9 cellular contexts compared by ENCODE assay signal in genomic region chr11:61295596-61295926, GRCh38. TPM values are rescaled to one million over a fixed set of nuclear protein-coding genes. Genes with fewer than 3 reads are reported as not detected.
DNase-seq lines count a peak whose midpoint lies in the region; ATAC-seq, FAIRE-seq and TF ChIP-seq lines count a peak whose summit lies in the region.
"Had no signal": no experiment of that assay in that cellular context is flagged by ENCODE, and none has a peak within 500 bp of the region (broad histone marks: within the 10 kb centered on the region; RNA-seq: fewer than 3 reads in every experiment).

No MANE protein-coding gene starts in this region.

- peak overlapping the region; percentile 50 for H3K4me3 Mint-ChIP-seq in activated CD4-positive, alpha-beta T cell treated with anti-CD3 and anti-CD28 coated beads, Interleukin-2, amount 10 ng/mL, durations not matched to agents 7 days and 5 days
- peak overlapping the region; percentile 73 for H3K4me3 Mint-ChIP-seq in activated naive CD8-positive, alpha-beta T cell

- peak overlapping the region; percentile 67 to 88 (median 83) for H3K4me3 ChIP-seq in HepG2 (replicated peaks in 1 of 3; ENCODE audit: insufficient read depth in 1 of 3, low read depth in 2 of 3, low read length in 3 of 3)
- peak overlapping the region; percentile 84 for H3K4me3 ChIP-seq in thymus (ENCODE audit: low read length)

- intact Hi-C loops in HepG2 (cut with micrococcal nuclease; ENCODE audit: unreplicated experiment): no loop called here

- peaks cover 45% of the 10 kb centered on the region for H3K79me2 ChIP-seq in HepG2 (ENCODE audit: insufficient read depth, low read length)

- TF ChIP-seq EP300 in HepG2 (IDR thresholded peaks at IDR 0.05; ENCODE audit: low read depth in 2 of 2, low read length in 2 of 2) (no peak), HepG2 (CRISPR knock-in tag; IDR thresholded peaks at IDR 0.05; ENCODE audit: borderline replicate concordance) (no peak)

- no peak for TF ChIP-seq RAD21 in HepG2 (CRISPR knock-in tag; IDR thresholded peaks at IDR 0.05)

- H3K9me3 ChIP-seq in HepG2 (ENCODE audit: low read length) (no peaks in the 10 kb centered on the region), thymus (ENCODE audit: control insufficient read depth) (no peaks in the 10 kb centered on the region)

- peak overlapping the region; percentile 94 for H3K27ac ChIP-seq in HepG2 (ENCODE audit: extremely low read length, insufficient read depth, low read length)
- H3K27ac ChIP-seq in thymus (ENCODE audit: low read depth): peak overlapping the region; percentile 62

- H3K4me1 ChIP-seq in HepG2 (ENCODE audit: insufficient read depth, low read length): peaks cover 74% of the 10 kb centered on the region
- H3K4me1 ChIP-seq in thymus (ENCODE audit: control insufficient read depth, insufficient read depth, low read length): peaks cover 10% of the 10 kb centered on the region

- peaks cover 29% of the 10 kb centered on the region for H3K36me3 Mint-ChIP-seq in activated CD4-positive, alpha-beta T cell treated with anti-CD3 and anti-CD28 coated beads, Interleukin-2, amount 10 ng/mL, durations not matched to agents 7 days and 5 days (ENCODE audit: low read depth)
- peaks cover 16% of the 10 kb centered on the region for H3K36me3 Mint-ChIP-seq in activated naive CD8-positive, alpha-beta T cell

- no peak for DNase-seq in activated CD4-positive, alpha-beta T cell treated with anti-CD3 and anti-CD28 coated beads, Interleukin-2, amount 10 ng/mL, durations not matched to agents 7 days and 5 days
- no peak for DNase-seq in activated CD4-positive, alpha-beta T cell treated with anti-CD3 and anti-CD28 coated beads for 1 hour
- DNase-seq in HepG2 (ENCODE audit: low spot score): no peak
- DNase-seq in RPMI8226: no peak
- DNase-seq in NCI-H2029 treated with DMSO at 0.1 percent for 48 hours (lab: John Stamatoyannopoulos, UW): no peak

- POLR2A ChIA-PET in activated CD4-positive, alpha-beta T cell treated with anti-CD3 and anti-CD28 coated beads, Interleukin-2, amount 10 ng/mL, durations not matched to agents 7 days and 5 days (lab: Charles Lee): no interaction called here
- POLR2A ChIA-PET in HepG2 (lab: Yijun Ruan, JAX): interaction anchor here (0.8 to 2.3 kb wide), 4 partner anchors 13 to 134 kb away, joined by 3 to 8 read pairs (median 3); partner anchors contain the start of genes CPSF7 and SDHAF2

- WGBS in HepG2 (ENCODE audit: low lambda C conversion rate): 64% methylated on average over 3 of the region's 12 CpGs
- WGBS in thymus: 48% methylated on average over 12 of the region's 12 CpGs

- TF ChIP-seq CTCF in HepG2 (CRISPR knock-in tag; IDR thresholded peaks at IDR 0.05): no peak

- H3K27me3 ChIP-seq in HepG2 (ENCODE audit: control insufficient read depth in 1 of 2, insufficient read depth in 2 of 2, low read length in 2 of 2): no peaks in the 10 kb centered on the region; a peak in 1 of 5 replicates
- H3K27me3 ChIP-seq in thymus (ENCODE audit: control insufficient read depth, insufficient read depth): no peaks in the 10 kb centered on the region

- H3K36me3 ChIP-seq in HepG2 (replicated peaks in 1 of 2; ENCODE audit: control insufficient read depth in 1 of 2, insufficient read depth in 2 of 2, low read length in 2 of 2): peaks cover 18 to 39% of the 10 kb centered on the region in 2 experiments; a peak in 4 of 5 replicates
- H3K36me3 ChIP-seq in thymus (ENCODE audit: control insufficient read depth, insufficient read depth): peaks cover 27% of the 10 kb centered on the region

- peak overlapping the region; percentile 93 for H3K4me2 ChIP-seq in HepG2 (ENCODE audit: low read depth, low read length)

- BruUV-seq in HepG2 (replicated peaks; lab: Mats Ljungman, UMichigan): TSS peak; percentile 81

- no peak overlapping the region for H3K27ac Mint-ChIP-seq in activated CD4-positive, alpha-beta T cell treated with anti-CD3 and anti-CD28 coated beads, Interleukin-2, amount 10 ng/mL, durations not matched to agents 7 days and 5 days
- no peak overlapping the region for H3K27ac Mint-ChIP-seq in activated naive CD8-positive, alpha-beta T cell

- no peak overlapping the region for H2AFZ ChIP-seq in HepG2 (ENCODE audit: low read length)

- H4K20me1 ChIP-seq in HepG2 (ENCODE audit: insufficient read depth, low read length): peaks cover 20% of the 10 kb centered on the region

- H3K9me3 Mint-ChIP-seq in activated CD4-positive, alpha-beta T cell treated with anti-CD3 and anti-CD28 coated beads, Interleukin-2, amount 10 ng/mL, durations not matched to agents 7 days and 5 days: no peaks in the 10 kb centered on the region
- H3K9me3 Mint-ChIP-seq in activated naive CD8-positive, alpha-beta T cell (ENCODE audit: low read depth): no peaks in the 10 kb centered on the region

- ATAC-seq in HepG2 (peak; percentile 15), HG02798 (IDR thresholded peaks at IDR 0.05; ENCODE audit: poor library complexity, unreplicated experiment) (no peak)

- peak overlapping the region; percentile 91 for H3K9ac ChIP-seq in HepG2 (ENCODE audit: insufficient read depth, low read depth, low read length)

- TF ChIP-seq POLR2A in HepG2 (IDR thresholded peaks at IDR 0.05; ENCODE audit: insufficient read depth in 1 of 2, low read depth in 2 of 2, low read length in 2 of 2): no peak

- H3K27me3 Mint-ChIP-seq in activated CD4-positive, alpha-beta T cell treated with anti-CD3 and anti-CD28 coated beads, Interleukin-2, amount 10 ng/mL, durations not matched to agents 7 days and 5 days: peaks cover 14% of the 10 kb centered on the region
- peaks cover 4% of the 10 kb centered on the region for H3K27me3 Mint-ChIP-seq in activated naive CD8-positive, alpha-beta T cell

- CTCF ChIA-PET in activated CD4-positive, alpha-beta T cell treated with anti-CD3 and anti-CD28 coated beads, Interleukin-2, amount 10 ng/mL, durations not matched to agents 7 days and 5 days (lab: Charles Lee): interaction anchor here (2.0 kb wide), 1 partner anchor 18 kb away, joined by 8 read pairs; no protein-coding TSS in a partner anchor
- CTCF ChIA-PET in HepG2 (lab: Yijun Ruan, JAX; ENCODE audit: low intra/inter-chr PET ratio, low total read pairs): no interaction called here

- FAIRE-seq in HepG2 (lab: Jason Lieb, UNC): no peak

- H3K4me1 Mint-ChIP-seq in activated CD4-positive, alpha-beta T cell treated with anti-CD3 and anti-CD28 coated beads, Interleukin-2, amount 10 ng/mL, durations not matched to agents 7 days and 5 days: peaks cover 39% of the 10 kb centered on the region
- peaks cover 46% of the 10 kb centered on the region for H3K4me1 Mint-ChIP-seq in activated naive CD8-positive, alpha-beta T cell (ENCODE audit: low read depth)

- in situ Hi-C loops in HepG2 (cut with HindIII; ENCODE audit: extremely low pct_ligation_motif_present, low pct_unique_long_range_greater_than_20kb): no loop called here

RNA-seq across cellular contexts. Expression of gene VWCE, which starts 0.4 kb away (rescaled TPM):
- 1 to 10 TPM; 1.6 to 1.7 TPM for total RNA-seq in activated CD4-positive, alpha-beta T cell treated with anti-CD3 and anti-CD28 coated beads, Interleukin-2, amount 10 ng/mL, durations not matched to agents 7 days and 5 days
- total RNA-seq in HepG2 (2016; rRNA removed; fragmentation: Illumina TruSeq; extraction: Trizol): 10.4 and 27.6 TPM in 2 replicates
- total RNA-seq in HepG2 (2016; cell fraction: cytosol; rRNA removed; fragmentation: Illumina TruSeq; extraction: Trizol; ENCODE audit: low read depth): 21.1 and 23.2 TPM in 2 replicates
- total RNA-seq in HepG2 (2016; cell fraction: insoluble cytoplasmic fraction; rRNA removed; fragmentation: Illumina TruSeq; extraction: Trizol): 9.5 and 29.7 TPM in 2 replicates
- 16.2 and 16.5 TPM in 2 replicates for total RNA-seq in HepG2 (2016; cell fraction: membrane; rRNA removed; fragmentation: Illumina TruSeq; extraction: Trizol)
- 45.6 and 50.3 TPM in 2 replicates for total RNA-seq in HepG2 (2016; cell fraction: nucleus; rRNA removed; fragmentation: Illumina TruSeq; extraction: Trizol)
- polyA plus RNA-seq in HepG2 (2011; rRNA removed) (58.3 and 59.7 TPM in 2 replicates), thymus (11.5 TPM)
- polyA plus RNA-seq in HepG2 (2011; cell fraction: cytosol; rRNA removed): 16.1 and 23.9 TPM in 2 replicates
- polyA plus RNA-seq in HepG2 (2011; cell fraction: nucleus; rRNA removed): 269 and 312 TPM in 2 replicates
- 91.9 and 92.4 TPM in 2 replicates for polyA plus RNA-seq in HepG2 (2012)
- polyA plus RNA-seq in HepG2 (2016; cell fraction: cytosol; fragmentation: Illumina TruSeq; extraction: Trizol; ENCODE audit: low read depth): 7.3 and 7.8 TPM in 2 replicates
- polyA plus RNA-seq in HepG2 (2016; cell fraction: insoluble cytoplasmic fraction; fragmentation: Illumina TruSeq; extraction: Trizol; ENCODE audit: low read depth): 16.7 and 20.6 TPM in 2 replicates
- 11.9 and 13.4 TPM in 2 replicates for polyA plus RNA-seq in HepG2 (2016; cell fraction: membrane; fragmentation: Illumina TruSeq; extraction: Trizol; ENCODE audit: low read depth)
- polyA plus RNA-seq in HepG2 (2016; cell fraction: nucleus; fragmentation: Illumina TruSeq; extraction: Trizol; ENCODE audit: insufficient read depth, low read depth): 214 and 228 TPM in 2 replicates
- polyA minus RNA-seq in HepG2 (2011; rRNA and poly(A)+ RNA removed; ENCODE audit: low replicate concordance): 0.94 and 72.8 TPM in 2 replicates
- 17.8 and 19.7 TPM in 2 replicates for polyA minus RNA-seq in HepG2 (2011; cell fraction: cytosol; rRNA and poly(A)+ RNA removed)
- polyA minus RNA-seq in HepG2 (2011; cell fraction: nucleus; rRNA and poly(A)+ RNA removed): 60.5 and 66.8 TPM in 2 replicates

RNA-seq across cellular contexts. Expression of gene DDB1, which starts 37.3 kb away (rescaled TPM):
- total RNA-seq in activated CD4-positive, alpha-beta T cell treated with anti-CD3 and anti-CD28 coated beads, Interleukin-2, amount 10 ng/mL, durations not matched to agents 7 days and 5 days: 100 to 1,000 TPM; 207 to 222 TPM
- total RNA-seq in HepG2 (2016; rRNA removed; fragmentation: Illumina TruSeq; extraction: Trizol): 266 and 292 TPM in 2 replicates
- 44.8 and 45.1 TPM in 2 replicates for total RNA-seq in HepG2 (2016; cell fraction: cytosol; rRNA removed; fragmentation: Illumina TruSeq; extraction: Trizol; ENCODE audit: low read depth)
- total RNA-seq in HepG2 (2016; cell fraction: insoluble cytoplasmic fraction; rRNA removed; fragmentation: Illumina TruSeq; extraction: Trizol): 272 and 286 TPM in 2 replicates
- total RNA-seq in HepG2 (2016; cell fraction: membrane; rRNA removed; fragmentation: Illumina TruSeq; extraction: Trizol): 67.0 and 70.3 TPM in 2 replicates
- total RNA-seq in HepG2 (2016; cell fraction: nucleus; rRNA removed; fragmentation: Illumina TruSeq; extraction: Trizol): 147 and 162 TPM in 2 replicates
- 175 and 217 TPM in 2 replicates for polyA plus RNA-seq in HepG2 (2011; rRNA removed)
- 205 and 216 TPM in 2 replicates for polyA plus RNA-seq in HepG2 (2011; cell fraction: cytosol; rRNA removed)
- polyA plus RNA-seq in HepG2 (2011; cell fraction: nucleus; rRNA removed): 144 and 152 TPM in 2 replicates
- 123 and 153 TPM in 2 replicates for polyA plus RNA-seq in HepG2 (2012)
- 13.5 and 15.8 TPM in 2 replicates for polyA plus RNA-seq in HepG2 (2016; cell fraction: cytosol; fragmentation: Illumina TruSeq; extraction: Trizol; ENCODE audit: low read depth)
- polyA plus RNA-seq in HepG2 (2016; cell fraction: insoluble cytoplasmic fraction; fragmentation: Illumina TruSeq; extraction: Trizol; ENCODE audit: low read depth): 239 and 252 TPM in 2 replicates
- polyA plus RNA-seq in HepG2 (2016; cell fraction: membrane; fragmentation: Illumina TruSeq; extraction: Trizol; ENCODE audit: low read depth): 34.0 and 38.3 TPM in 2 replicates
- 168 and 174 TPM in 2 replicates for polyA plus RNA-seq in HepG2 (2016; cell fraction: nucleus; fragmentation: Illumina TruSeq; extraction: Trizol; ENCODE audit: insufficient read depth, low read depth)
- polyA minus RNA-seq in HepG2 (2011; rRNA and poly(A)+ RNA removed; ENCODE audit: low replicate concordance): 584 and 611 TPM in 2 replicates
- polyA minus RNA-seq in HepG2 (2011; cell fraction: cytosol; rRNA and poly(A)+ RNA removed): 276 and 305 TPM in 2 replicates
- polyA minus RNA-seq in HepG2 (2011; cell fraction: nucleus; rRNA and poly(A)+ RNA removed): 187 and 203 TPM in 2 replicates
- polyA plus RNA-seq in thymus: 129 TPM

RNA-seq across cellular contexts. Expression of gene TKFC, which starts 37.5 kb away (rescaled TPM):
- total RNA-seq in activated CD4-positive, alpha-beta T cell treated with anti-CD3 and anti-CD28 coated beads, Interleukin-2, amount 10 ng/mL, durations not matched to agents 7 days and 5 days: 10 to 100 TPM; 40.0 to 46.9 TPM
- 173 and 197 TPM in 2 replicates for total RNA-seq in HepG2 (2016; rRNA removed; fragmentation: Illumina TruSeq; extraction: Trizol)
- total RNA-seq in HepG2 (2016; cell fraction: cytosol; rRNA removed; fragmentation: Illumina TruSeq; extraction: Trizol; ENCODE audit: low read depth): 25.7 and 34.7 TPM in 2 replicates
- total RNA-seq in HepG2 (2016; cell fraction: insoluble cytoplasmic fraction; rRNA removed; fragmentation: Illumina TruSeq; extraction: Trizol): 152 and 194 TPM in 2 replicates
- 38.7 and 39.8 TPM in 2 replicates for total RNA-seq in HepG2 (2016; cell fraction: membrane; rRNA removed; fragmentation: Illumina TruSeq; extraction: Trizol)
- 130 and 153 TPM in 2 replicates for total RNA-seq in HepG2 (2016; cell fraction: nucleus; rRNA removed; fragmentation: Illumina TruSeq; extraction: Trizol)
- 147 and 237 TPM in 2 replicates for polyA plus RNA-seq in HepG2 (2011; rRNA removed)
- polyA plus RNA-seq in HepG2 (2011; cell fraction: cytosol; rRNA removed): 67.4 and 90.7 TPM in 2 replicates
- 653 and 783 TPM in 2 replicates for polyA plus RNA-seq in HepG2 (2011; cell fraction: nucleus; rRNA removed)
- polyA plus RNA-seq in HepG2 (2012): 226 and 325 TPM in 2 replicates
- 15.1 and 18.3 TPM in 2 replicates for polyA plus RNA-seq in HepG2 (2016; cell fraction: cytosol; fragmentation: Illumina TruSeq; extraction: Trizol; ENCODE audit: low read depth)
- polyA plus RNA-seq in HepG2 (2016; cell fraction: insoluble cytoplasmic fraction; fragmentation: Illumina TruSeq; extraction: Trizol; ENCODE audit: low read depth): 134 and 173 TPM in 2 replicates
- 31.3 and 33.9 TPM in 2 replicates for polyA plus RNA-seq in HepG2 (2016; cell fraction: membrane; fragmentation: Illumina TruSeq; extraction: Trizol; ENCODE audit: low read depth)
- 236 and 246 TPM in 2 replicates for polyA plus RNA-seq in HepG2 (2016; cell fraction: nucleus; fragmentation: Illumina TruSeq; extraction: Trizol; ENCODE audit: insufficient read depth, low read depth)
- 121 and 450 TPM in 2 replicates for polyA minus RNA-seq in HepG2 (2011; rRNA and poly(A)+ RNA removed; ENCODE audit: low replicate concordance)
- polyA minus RNA-seq in HepG2 (2011; cell fraction: cytosol; rRNA and poly(A)+ RNA removed): 129 and 149 TPM in 2 replicates
- polyA minus RNA-seq in HepG2 (2011; cell fraction: nucleus; rRNA and poly(A)+ RNA removed): 181 and 214 TPM in 2 replicates
- polyA plus RNA-seq in thymus: 47.4 TPM

RNA-seq across cellular contexts. Expression of gene PGA5, which starts 54.6 kb away (rescaled TPM):
- total RNA-seq in activated CD4-positive, alpha-beta T cell treated with anti-CD3 and anti-CD28 coated beads, Interleukin-2, amount 10 ng/mL, durations not matched to agents 7 days and 5 days: not detected
- not detected in 2 replicates for total RNA-seq in HepG2 (2016; rRNA removed; fragmentation: Illumina TruSeq; extraction: Trizol)
- total RNA-seq in HepG2 (2016; cell fraction: cytosol; rRNA removed; fragmentation: Illumina TruSeq; extraction: Trizol; ENCODE audit: low read depth): not detected in 2 replicates
- not detected in 2 replicates for total RNA-seq in HepG2 (2016; cell fraction: insoluble cytoplasmic fraction; rRNA removed; fragmentation: Illumina TruSeq; extraction: Trizol)
- total RNA-seq in HepG2 (2016; cell fraction: membrane; rRNA removed; fragmentation: Illumina TruSeq; extraction: Trizol): not detected in 2 replicates
- not detected in 2 replicates for total RNA-seq in HepG2 (2016; cell fraction: nucleus; rRNA removed; fragmentation: Illumina TruSeq; extraction: Trizol)
- not detected in 2 replicates for polyA plus RNA-seq in HepG2 (2011; rRNA removed)
- polyA plus RNA-seq in HepG2 (2011; cell fraction: cytosol; rRNA removed): not detected in 2 replicates
- not detected in 2 replicates for polyA plus RNA-seq in HepG2 (2011; cell fraction: nucleus; rRNA removed)
- polyA plus RNA-seq in HepG2 (2012): 0.53 and 0.99 TPM in 2 replicates
- polyA plus RNA-seq in HepG2 (2016; cell fraction: cytosol; fragmentation: Illumina TruSeq; extraction: Trizol; ENCODE audit: low read depth): not detected in 2 replicates
- polyA plus RNA-seq in HepG2 (2016; cell fraction: insoluble cytoplasmic fraction; fragmentation: Illumina TruSeq; extraction: Trizol; ENCODE audit: low read depth): not detected in 2 replicates
- polyA plus RNA-seq in HepG2 (2016; cell fraction: membrane; fragmentation: Illumina TruSeq; extraction: Trizol; ENCODE audit: low read depth): not detected in 2 replicates
- not detected in 2 replicates for polyA plus RNA-seq in HepG2 (2016; cell fraction: nucleus; fragmentation: Illumina TruSeq; extraction: Trizol; ENCODE audit: insufficient read depth, low read depth)
- polyA minus RNA-seq in HepG2 (2011; rRNA and poly(A)+ RNA removed; ENCODE audit: low replicate concordance): not detected in 2 replicates
- not detected in 2 replicates for polyA minus RNA-seq in HepG2 (2011; cell fraction: cytosol; rRNA and poly(A)+ RNA removed)
- polyA minus RNA-seq in HepG2 (2011; cell fraction: nucleus; rRNA and poly(A)+ RNA removed): not detected in 2 replicates
- polyA plus RNA-seq in thymus: 1.4 TPM
- total RNA-seq: HT1080 had no signal
